Comparison of ENCODE assay signal across 20 cellular contexts in genomic region chr5:107805166-107805565, GRCh38.
"Had no signal": no experiment of that assay in that cellular context is flagged by ENCODE, and none has a peak within 500 bp of the region (broad histone marks: within the 10 kb centered on the region; RNA-seq: fewer than 3 reads in every experiment).

No MANE protein-coding gene starts in this region.

- H3K27ac Mint-ChIP-seq: activated T-helper 2 cell treated with anti-CD3 and anti-CD28 coated beads, Interferon-gamma antibody, Interleukin-2, Interleukin-4, amounts not matched to agents 10 μg/mL and 5 μg/mL and 100 μg/mL, durations not matched to agents 14 hours and 24 hours and 36 hours; naive B cell had no signal

- H3K4me1 ChIP-seq: ascending aorta, breast epithelium, gastrocnemius medialis, left lung, pancreas, spleen, stomach, testis, upper lobe of left lung had no signal

- H3K4me3 ChIP-seq: ascending aorta, breast epithelium, gastrocnemius medialis, heart right ventricle, left lung, pancreas, sigmoid colon, spleen, stomach, testis, upper lobe of left lung had no signal

- FAIRE-seq: keratinocyte, pancreas had no signal

- H3K4me3 Mint-ChIP-seq: activated naive CD4-positive, alpha-beta T cell treated with anti-CD3 and anti-CD28 coated beads, Interleukin-2, amount 10 ng/mL, durations not matched to agents 7 days and 5 days; naive B cell had no signal

- H3K27me3 Mint-ChIP-seq: naive B cell had no signal

- H3K36me3 ChIP-seq: ascending aorta, breast epithelium, gastrocnemius medialis, heart right ventricle, left lung, pancreas, sigmoid colon, spleen, stomach, upper lobe of left lung had no signal

- H3K9me3 Mint-ChIP-seq: activated T-helper 2 cell treated with anti-CD3 and anti-CD28 coated beads, Interferon-gamma antibody, Interleukin-2, Interleukin-4, amounts not matched to agents 10 μg/mL and 5 μg/mL and 100 μg/mL, durations not matched to agents 14 hours and 24 hours and 36 hours had no signal

- DNase-seq: activated CD4-positive, alpha-beta T cell treated with anti-CD3 and anti-CD28 coated beads for 1 hour; activated CD4-positive, alpha-beta T cell treated with anti-CD3 and anti-CD28 coated beads, Interleukin-2, amount 50 U/mL, for 4 hours; activated naive CD4-positive, alpha-beta T cell treated with anti-CD3 and anti-CD28 coated beads, Interleukin-2, amount 10 ng/mL, durations not matched to agents 7 days and 5 days; cerebellar nuclear complex; gastrocnemius medialis; heart right ventricle; left lung; mammary epithelial cell; naive B cell; pancreas; sigmoid colon; spleen; stomach; testis; upper lobe of left lung had no signal

- H3K36me3 Mint-ChIP-seq: activated naive CD4-positive, alpha-beta T cell treated with anti-CD3 and anti-CD28 coated beads, Interleukin-2, amount 10 ng/mL, durations not matched to agents 7 days and 5 days; naive B cell had no signal

- H3K9me3 ChIP-seq: ascending aorta, breast epithelium, gastrocnemius medialis, heart right ventricle, left lung, pancreas, sigmoid colon, spleen, stomach, testis, upper lobe of left lung had no signal

- H3K27me3 ChIP-seq: ascending aorta, breast epithelium, gastrocnemius medialis, heart right ventricle, left lung, pancreas, sigmoid colon, spleen, stomach, testis, upper lobe of left lung had no signal

- H3K27ac ChIP-seq: ascending aorta, breast epithelium, epithelial cell of prostate, gastrocnemius medialis, heart right ventricle, left lung, pancreas, sigmoid colon, spleen, stomach, testis, upper lobe of left lung had no signal

- H3K4me1 Mint-ChIP-seq: naive B cell had no signal

- ATAC-seq: gastrocnemius medialis, heart right ventricle, left lung, pancreas had no signal
